ENCODE assay signal across 9 cellular contexts in genomic region chr13:24693862-24694471, GRCh38. TPM values are rescaled to one million over a fixed set of nuclear protein-coding genes. Genes with fewer than 3 reads are reported as not detected.
A peak's percentile ranks its signal among the peaks of the same experiment; 100 is the strongest.
DNase-seq lines count a peak whose midpoint lies in the region; ATAC-seq and TF ChIP-seq lines count a peak whose summit lies in the region.
"Had no signal": no experiment of that assay in that cellular context is flagged by ENCODE, and none has a peak within 500 bp of the region (broad histone marks: within the 10 kb centered on the region; RNA-seq: fewer than 3 reads in every experiment).

No MANE protein-coding gene starts in this region.

- H3K4me2 ChIP-seq in neural progenitor cell, result peak overlapping the region; percentile 51

- no peaks in the 10 kb centered on the region for H3K9me3 Mint-ChIP-seq in neural progenitor cell

- no peaks in the 10 kb centered on the region for H3K36me3 Mint-ChIP-seq in neural progenitor cell

- H3K4me3 ChIP-seq in fibroblast of pulmonary artery (replicated peaks; ENCODE audit: low read depth, low read length), result no peak overlapping the region
- no peak overlapping the region for H3K4me3 ChIP-seq in neural progenitor cell
- H3K4me3 ChIP-seq in sigmoid colon, result no peak overlapping the region

- no peaks in the 10 kb centered on the region for H4K20me1 ChIP-seq in neural progenitor cell (ENCODE audit: low read depth)

- H3K36me3 ChIP-seq in neural progenitor cell (no peaks in the 10 kb centered on the region), sigmoid colon (no peaks in the 10 kb centered on the region)

- no peak overlapping the region for H3K9ac ChIP-seq in neural progenitor cell

- peak; percentile 71 for ATAC-seq in HG03060 (IDR thresholded peaks at IDR 0.05; ENCODE audit: low read depth, unreplicated experiment)

- H3F3A ChIP-seq in neural progenitor cell (ENCODE audit: low read depth), result no peaks in the 10 kb centered on the region

- no peak overlapping the region for H3K27ac ChIP-seq in neural progenitor cell
- H3K27ac ChIP-seq in sigmoid colon, result no peak overlapping the region

- peak; percentile 64 for TF ChIP-seq CTCF in fibroblast of pulmonary artery (IDR thresholded peaks at IDR 0.05; ENCODE audit: low read length, missing control alignments)
- TF ChIP-seq CTCF in neural progenitor cell (IDR thresholded peaks at IDR 0.05), result peak; percentile 90
- peak in 2 of 4 experiments; percentile 36 to 38 for TF ChIP-seq CTCF in sigmoid colon (IDR thresholded peaks at IDR 0.05)

- DNase-seq in activated T-cell treated with anti-CD3 and anti-CD28 coated beads for 24 hours (ENCODE audit: low read depth), result peak; percentile 31
- DNase-seq in activated T-cell treated with anti-CD3 and anti-CD28 coated beads, Interleukin-2, amount 50 U/mL, for 1 hour, result no peak
- DNase-seq in NCI-H510A treated with DMSO at 0.1 percent for 48 hours (lab: John Stamatoyannopoulos, UW), result peak; percentile 26
- DNase-seq in activated CD4-positive, alpha-beta T cell treated with anti-CD3 and anti-CD28 coated beads, Interleukin-2, amount 50 U/mL, for 48 hours, result peak; percentile 20 to 55
- DNase-seq in fibroblast of pulmonary artery (ENCODE audit: low read depth), result peak; percentile 58
- peak; percentile 86 for DNase-seq in neural progenitor cell (ENCODE audit: low spot score)
- DNase-seq in sigmoid colon, result no peak

- no peak for TF ChIP-seq EP300 in sigmoid colon (IDR thresholded peaks at IDR 0.05)

- H3K9me3 ChIP-seq in neural progenitor cell (ENCODE audit: low read depth) (no peaks in the 10 kb centered on the region), sigmoid colon (no peaks in the 10 kb centered on the region)

- peaks cover 16% of the 10 kb centered on the region for H3K27me3 Mint-ChIP-seq in neural progenitor cell (ENCODE audit: insufficient read depth, low read depth)

- H3K4me1 Mint-ChIP-seq in neural progenitor cell, result peaks cover 2% of the 10 kb centered on the region

- intact Hi-C loops in sigmoid colon (cut with DNase I), result no loop called here

- no peaks in the 10 kb centered on the region for H3K79me2 ChIP-seq in neural progenitor cell (ENCODE audit: low read depth)

- H3K27ac Mint-ChIP-seq in neural progenitor cell, result peak overlapping the region; percentile 9

- peak overlapping the region; percentile 93 for H2AFZ ChIP-seq in neural progenitor cell (replicated peaks)

- no peak for TF ChIP-seq POLR2A in sigmoid colon (IDR thresholded peaks at IDR 0.05)

- WGBS in sigmoid colon, 2 donors, result 20 to 23% methylated on average over 17 of the region's 17 CpGs

- H3K4me1 ChIP-seq in neural progenitor cell (no peaks in the 10 kb centered on the region), sigmoid colon (no peaks in the 10 kb centered on the region)

- no peak overlapping the region for H3K4me3 Mint-ChIP-seq in neural progenitor cell

- H3K27me3 ChIP-seq in neural progenitor cell (peaks cover 18% of the 10 kb centered on the region), sigmoid colon (no peaks in the 10 kb centered on the region)

RNA-seq across cellular contexts. Expression of gene ATP12A, which starts 13.8 kb away (rescaled TPM):
- total RNA-seq in neural progenitor cell (ENCODE audit: low replicate concordance) (0.28 TPM in 1 of 2 replicates, not detected in the other), sigmoid colon (not detected)
- not detected for polyA plus RNA-seq in sigmoid colon
- polyA plus RNA-seq: urinary bladder had no signal

Comparison
In these comparisons a context has a peak if more than half of its experiments do, and no peak if none do; other contexts are left out.
1. DNase-seq: peak in activated T-cell treated with anti-CD3 and anti-CD28 coated beads for 24 hours (single experiment), NCI-H510A treated with DMSO at 0.1 percent for 48 hours (single experiment), activated CD4-positive, alpha-beta T cell treated with anti-CD3 and anti-CD28 coated beads, Interleukin-2, amount 50 U/mL, for 48 hours (2 of 2), fibroblast of pulmonary artery (single experiment) and neural progenitor cell (single experiment); none in activated T-cell treated with anti-CD3 and anti-CD28 coated beads, Interleukin-2, amount 50 U/mL, for 1 hour (single experiment) and sigmoid colon (single experiment).